8 cellular contexts compared by ENCODE assay signal in genomic region chr5:132438931-132439330, GRCh38. TPM values are rescaled to one million over a fixed set of nuclear protein-coding genes. Genes with fewer than 3 reads are reported as not detected.
DNase-seq lines count a peak whose midpoint lies in the region; ATAC-seq lines count a peak whose summit lies in the region.

No MANE protein-coding gene starts in this region.

- intact Hi-C loops in activated T-helper 2 cell treated with anti-CD3 and anti-CD28 coated beads, Interferon-gamma antibody, Interleukin-2, Interleukin-4, amounts not matched to agents 10 μg/mL and 5 μg/mL and 100 μg/mL, durations not matched to agents 14 hours and 24 hours and 36 hours (cut with micrococcal nuclease): no loop called here

- peak; percentile 22 for ATAC-seq in stimulated activated naive CD8-positive, alpha-beta T cell treated with anti-CD3 and anti-CD28 coated beads, Interleukin-15, amount 100 ng/mL, for 72 hours
- no peak for ATAC-seq in stimulated activated naive CD8-positive, alpha-beta T cell treated with anti-CD3 and anti-CD28 coated beads, Interleukin-15, Interleukin-2, amounts not matched to agents 100 U/mL and 50 U/mL, for 24 hours
- ATAC-seq in natural killer cell treated with Interleukin-12 subunit alpha and Interleukin-12 subunit beta and Interleukin-15 and Interleukin-18, amount 100 ng/mL, for 72 hours: no peak
- ATAC-seq in HG03439 (IDR thresholded peaks at IDR 0.05; ENCODE audit: unreplicated experiment) (no peak), HG03520 (IDR thresholded peaks at IDR 0.05; ENCODE audit: unreplicated experiment) (no peak)

- H3K27me3 Mint-ChIP-seq in stimulated activated naive CD8-positive, alpha-beta T cell treated with anti-CD3 and anti-CD28 coated beads, Interleukin-15, amount 100 ng/mL, for 72 hours: no peaks in the 10 kb centered on the region
- H3K27me3 Mint-ChIP-seq in natural killer cell treated with Interleukin-12 subunit alpha and Interleukin-12 subunit beta and Interleukin-15 and Interleukin-18, amount 100 ng/mL, for 72 hours: no peaks in the 10 kb centered on the region
- no peaks in the 10 kb centered on the region for H3K27me3 Mint-ChIP-seq in activated T-helper 2 cell treated with anti-CD3 and anti-CD28 coated beads, Interferon-gamma antibody, Interleukin-2, Interleukin-4, amounts not matched to agents 10 μg/mL and 5 μg/mL and 100 μg/mL, durations not matched to agents 14 hours and 24 hours and 36 hours (ENCODE audit: low read depth)

- H3K4me3 Mint-ChIP-seq in stimulated activated naive CD8-positive, alpha-beta T cell treated with anti-CD3 and anti-CD28 coated beads, Interleukin-15, amount 100 ng/mL, for 72 hours: peak overlapping the region in 1 of 2 donors; percentile 9
- H3K4me3 Mint-ChIP-seq in natural killer cell treated with Interleukin-12 subunit alpha and Interleukin-12 subunit beta and Interleukin-15 and Interleukin-18, amount 100 ng/mL, for 72 hours: peak overlapping the region; percentile 70
- no peak overlapping the region for H3K4me3 Mint-ChIP-seq in activated T-helper 2 cell treated with anti-CD3 and anti-CD28 coated beads, Interferon-gamma antibody, Interleukin-2, Interleukin-4, amounts not matched to agents 10 μg/mL and 5 μg/mL and 100 μg/mL, durations not matched to agents 14 hours and 24 hours and 36 hours (ENCODE audit: low read depth)

- H3K27ac Mint-ChIP-seq in stimulated activated naive CD8-positive, alpha-beta T cell treated with anti-CD3 and anti-CD28 coated beads, Interleukin-15, amount 100 ng/mL, for 72 hours: peak overlapping the region; percentile 86 to 93
- peak overlapping the region; percentile 83 to 92 for H3K27ac Mint-ChIP-seq in natural killer cell treated with Interleukin-12 subunit alpha and Interleukin-12 subunit beta and Interleukin-15 and Interleukin-18, amount 100 ng/mL, for 72 hours
- H3K27ac Mint-ChIP-seq in activated T-helper 2 cell treated with anti-CD3 and anti-CD28 coated beads, Interferon-gamma antibody, Interleukin-2, Interleukin-4, amounts not matched to agents 10 μg/mL and 5 μg/mL and 100 μg/mL, durations not matched to agents 14 hours and 24 hours and 36 hours: no peak overlapping the region

- no peak for DNase-seq in stimulated activated naive CD8-positive, alpha-beta T cell treated with anti-CD3 and anti-CD28 coated beads, Interleukin-15, amount 100 ng/mL, for 72 hours
- no peak for DNase-seq in stimulated activated naive CD8-positive, alpha-beta T cell treated with anti-CD3 and anti-CD28 coated beads, Interleukin-15, Interleukin-2, amounts not matched to agents 100 U/mL and 50 U/mL, for 24 hours
- peak; percentile 40 for DNase-seq in cerebellum (ENCODE audit: low spot score)
- no peak for DNase-seq in natural killer cell treated with Interleukin-12 subunit alpha and Interleukin-12 subunit beta and Interleukin-15 and Interleukin-18, amount 100 ng/mL, for 72 hours (ENCODE audit: low spot score)
- DNase-seq in activated T-helper 2 cell treated with anti-CD3 and anti-CD28 coated beads, Interferon-gamma antibody, Interleukin-2, Interleukin-4, amounts not matched to agents 10 μg/mL and 5 μg/mL and 100 μg/mL, durations not matched to agents 14 hours and 24 hours and 36 hours (ENCODE audit: low spot score): no peak
- DNase-seq in NCI-H2029 treated with DMSO at 0.1 percent for 48 hours (lab: John Stamatoyannopoulos, UW): no peak

- H3K4me1 Mint-ChIP-seq in stimulated activated naive CD8-positive, alpha-beta T cell treated with anti-CD3 and anti-CD28 coated beads, Interleukin-15, amount 100 ng/mL, for 72 hours: peaks cover 94% of the 10 kb centered on the region
- H3K4me1 Mint-ChIP-seq in natural killer cell treated with Interleukin-12 subunit alpha and Interleukin-12 subunit beta and Interleukin-15 and Interleukin-18, amount 100 ng/mL, for 72 hours (ENCODE audit: low read depth in 2 of 2): peaks cover 86 to 91% of the 10 kb centered on the region in 2 donors
- peaks cover 74% of the 10 kb centered on the region for H3K4me1 Mint-ChIP-seq in activated T-helper 2 cell treated with anti-CD3 and anti-CD28 coated beads, Interferon-gamma antibody, Interleukin-2, Interleukin-4, amounts not matched to agents 10 μg/mL and 5 μg/mL and 100 μg/mL, durations not matched to agents 14 hours and 24 hours and 36 hours (ENCODE audit: low read depth)

- H3K36me3 Mint-ChIP-seq in natural killer cell treated with Interleukin-12 subunit alpha and Interleukin-12 subunit beta and Interleukin-15 and Interleukin-18, amount 100 ng/mL, for 72 hours: peaks cover 13% of the 10 kb centered on the region
- peaks cover 50% of the 10 kb centered on the region for H3K36me3 Mint-ChIP-seq in activated T-helper 2 cell treated with anti-CD3 and anti-CD28 coated beads, Interferon-gamma antibody, Interleukin-2, Interleukin-4, amounts not matched to agents 10 μg/mL and 5 μg/mL and 100 μg/mL, durations not matched to agents 14 hours and 24 hours and 36 hours (ENCODE audit: low read depth)

- H3K9me3 Mint-ChIP-seq in stimulated activated naive CD8-positive, alpha-beta T cell treated with anti-CD3 and anti-CD28 coated beads, Interleukin-15, amount 100 ng/mL, for 72 hours: no peaks in the 10 kb centered on the region
- no peaks in the 10 kb centered on the region for H3K9me3 Mint-ChIP-seq in natural killer cell treated with Interleukin-12 subunit alpha and Interleukin-12 subunit beta and Interleukin-15 and Interleukin-18, amount 100 ng/mL, for 72 hours
- no peaks in the 10 kb centered on the region for H3K9me3 Mint-ChIP-seq in activated T-helper 2 cell treated with anti-CD3 and anti-CD28 coated beads, Interferon-gamma antibody, Interleukin-2, Interleukin-4, amounts not matched to agents 10 μg/mL and 5 μg/mL and 100 μg/mL, durations not matched to agents 14 hours and 24 hours and 36 hours

RNA-seq across cellular contexts. Expression of gene IRF1, which starts 51.6 kb away (rescaled TPM):
- 2.4 TPM for total RNA-seq in cerebellum
- total RNA-seq in natural killer cell treated with Interleukin-12 subunit alpha and Interleukin-12 subunit beta and Interleukin-15 and Interleukin-18, amount 100 ng/mL, for 72 hours: 100 to 1,000 TPM; 351 to 512 TPM
- total RNA-seq in activated T-helper 2 cell treated with anti-CD3 and anti-CD28 coated beads, Interferon-gamma antibody, Interleukin-2, Interleukin-4, amounts not matched to agents 10 μg/mL and 5 μg/mL and 100 μg/mL, durations not matched to agents 14 hours and 24 hours and 36 hours: 155 TPM in 2 replicates

Comparison
In these comparisons a context has a peak if more than half of its experiments do, and no peak if none do; other contexts are left out.
1. RNA of gene IRF1, which starts 51.6 kb away (total RNA-seq): 351 to 512 TPM in natural killer cell treated with Interleukin-12 subunit alpha and Interleukin-12 subunit beta and Interleukin-15 and Interleukin-18, amount 100 ng/mL, for 72 hours and 155 TPM in activated T-helper 2 cell treated with anti-CD3 and anti-CD28 coated beads, Interferon-gamma antibody, Interleukin-2, Interleukin-4, amounts not matched to agents 10 μg/mL and 5 μg/mL and 100 μg/mL, durations not matched to agents 14 hours and 24 hours and 36 hours; 2.4 TPM in cerebellum (single experiment); every median in the first group is over 10 times any median in the second.